Comparison of ENCODE assay signal across 1 cellular context in the genomic region with DNA sequence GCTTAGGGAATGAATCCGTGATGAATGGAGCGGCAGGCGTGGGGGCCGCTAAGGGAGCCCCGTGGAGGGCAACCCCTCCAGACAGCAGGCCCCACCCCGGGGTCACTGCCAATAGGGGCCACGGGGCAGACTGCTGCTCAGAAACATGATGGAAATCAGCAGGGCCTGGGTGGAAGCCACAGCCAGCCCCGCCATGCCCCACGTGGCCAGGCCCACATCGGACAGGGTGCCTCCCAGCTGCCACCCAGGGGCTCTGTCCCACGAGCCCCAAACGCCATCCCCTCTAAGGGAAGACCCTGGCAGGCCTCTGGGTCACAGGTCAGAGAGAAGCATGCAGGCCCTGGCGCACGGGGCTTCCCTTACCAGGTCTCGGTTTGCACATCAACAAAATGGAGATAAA.
TF ChIP-seq lines count a peak whose summit lies in the region.

No MANE protein-coding gene starts in this region.

TF ChIP-seq in GM12878, 131 proteins besides CTCF, POLR2A, EP300 and RAD21:
- TF ChIP-seq PAX5 (IDR thresholded peaks at IDR 0.05; ENCODE audit: borderline replicate concordance, low read depth, low read length) = no peak
- TF ChIP-seq ZZZ3 (IDR thresholded peaks at IDR 0.05; ENCODE audit: control insufficient read depth, insufficient read length, low read depth) = no peak
- TF ChIP-seq, protein P1, sequence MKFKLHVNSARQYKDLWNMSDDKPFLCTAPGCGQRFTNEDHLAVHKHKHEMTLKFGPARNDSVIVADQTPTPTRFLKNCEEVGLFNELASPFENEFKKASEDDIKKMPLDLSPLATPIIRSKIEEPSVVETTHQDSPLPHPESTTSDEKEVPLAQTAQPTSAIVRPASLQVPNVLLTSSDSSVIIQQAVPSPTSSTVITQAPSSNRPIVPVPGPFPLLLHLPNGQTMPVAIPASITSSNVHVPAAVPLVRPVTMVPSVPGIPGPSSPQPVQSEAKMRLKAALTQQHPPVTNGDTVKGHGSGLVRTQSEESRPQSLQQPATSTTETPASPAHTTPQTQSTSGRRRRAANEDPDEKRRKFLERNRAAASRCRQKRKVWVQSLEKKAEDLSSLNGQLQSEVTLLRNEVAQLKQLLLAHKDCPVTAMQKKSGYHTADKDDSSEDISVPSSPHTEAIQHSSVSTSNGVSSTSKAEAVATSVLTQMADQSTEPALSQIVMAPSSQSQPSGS (IDR thresholded peaks at IDR 0.05; ENCODE audit: low read length) = no peak
- no peak for TF ChIP-seq MXI1 (IDR thresholded peaks at IDR 0.05; ENCODE audit: low read depth, low read length)
- TF ChIP-seq SUZ12 (IDR thresholded peaks at IDR 0.05; ENCODE audit: unreplicated experiment) = no peak
- TF ChIP-seq, protein P2, sequence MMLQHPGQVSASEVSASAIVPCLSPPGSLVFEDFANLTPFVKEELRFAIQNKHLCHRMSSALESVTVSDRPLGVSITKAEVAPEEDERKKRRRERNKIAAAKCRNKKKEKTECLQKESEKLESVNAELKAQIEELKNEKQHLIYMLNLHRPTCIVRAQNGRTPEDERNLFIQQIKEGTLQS (IDR thresholded peaks at IDR 0.05; ENCODE audit: borderline replicate concordance, extremely low read depth, low read depth, low read length) = no peak
- TF ChIP-seq FOS (IDR thresholded peaks at IDR 0.05; ENCODE audit: borderline replicate concordance, extremely low read depth, insufficient read length) = no peak
- TF ChIP-seq, protein P3, sequence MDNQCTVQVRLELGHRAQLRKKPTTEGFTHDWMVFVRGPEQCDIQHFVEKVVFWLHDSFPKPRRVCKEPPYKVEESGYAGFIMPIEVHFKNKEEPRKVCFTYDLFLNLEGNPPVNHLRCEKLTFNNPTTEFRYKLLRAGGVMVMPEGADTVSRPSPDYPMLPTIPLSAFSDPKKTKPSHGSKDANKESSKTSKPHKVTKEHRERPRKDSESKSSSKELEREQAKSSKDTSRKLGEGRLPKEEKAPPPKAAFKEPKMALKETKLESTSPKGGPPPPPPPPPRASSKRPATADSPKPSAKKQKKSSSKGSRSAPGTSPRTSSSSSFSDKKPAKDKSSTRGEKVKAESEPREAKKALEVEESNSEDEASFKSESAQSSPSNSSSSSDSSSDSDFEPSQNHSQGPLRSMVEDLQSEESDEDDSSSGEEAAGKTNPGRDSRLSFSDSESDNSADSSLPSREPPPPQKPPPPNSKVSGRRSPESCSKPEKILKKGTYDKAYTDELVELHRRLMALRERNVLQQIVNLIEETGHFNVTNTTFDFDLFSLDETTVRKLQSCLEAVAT (IDR thresholded peaks at IDR 0.05) = no peak
